Comparison of ENCODE assay signal across 1 cellular context in the genomic region with DNA sequence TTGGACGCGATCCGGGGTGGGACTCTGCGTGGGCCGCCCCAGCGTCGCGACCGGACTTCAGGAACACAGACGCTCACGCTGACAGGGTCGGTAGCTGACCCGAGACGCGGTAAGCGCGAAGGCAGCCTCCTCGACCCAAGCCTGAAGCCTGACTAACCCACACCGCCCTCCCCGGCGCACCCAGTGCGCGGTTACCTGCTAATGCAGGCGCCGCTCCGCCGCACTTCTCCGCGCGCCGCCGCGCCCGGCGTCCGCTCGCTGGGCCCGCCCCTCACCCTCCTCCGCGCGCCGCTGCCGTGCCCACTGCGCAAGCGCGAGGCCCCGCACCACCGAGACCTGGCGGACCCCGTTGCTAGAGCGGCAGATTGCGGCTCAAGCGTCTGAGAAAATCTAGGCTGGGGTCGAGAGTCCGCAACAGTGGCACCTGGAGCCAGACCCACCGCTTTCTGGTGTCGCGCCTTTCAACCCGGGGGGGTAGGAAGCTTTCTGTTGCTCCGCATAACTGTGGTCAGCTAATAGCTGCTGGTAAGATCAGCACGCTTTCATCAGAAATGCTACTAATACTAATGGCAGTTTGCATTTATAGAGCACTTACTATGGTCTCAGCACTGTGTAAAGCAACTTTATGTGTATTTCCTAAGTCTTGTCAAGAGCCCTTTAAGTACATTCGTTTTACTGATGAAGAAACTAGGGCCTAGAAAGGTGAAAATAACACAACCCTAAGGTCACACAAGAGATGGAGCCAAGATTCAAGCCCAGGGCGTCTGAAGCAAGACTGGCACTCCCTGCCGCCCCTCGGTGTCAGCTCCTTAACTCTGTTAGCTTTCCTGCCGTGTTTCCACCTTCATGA.
A peak's percentile ranks its signal among the peaks of the same experiment; 100 is the strongest.
TF ChIP-seq lines count a peak whose summit lies in the region.

A gene with protein sequence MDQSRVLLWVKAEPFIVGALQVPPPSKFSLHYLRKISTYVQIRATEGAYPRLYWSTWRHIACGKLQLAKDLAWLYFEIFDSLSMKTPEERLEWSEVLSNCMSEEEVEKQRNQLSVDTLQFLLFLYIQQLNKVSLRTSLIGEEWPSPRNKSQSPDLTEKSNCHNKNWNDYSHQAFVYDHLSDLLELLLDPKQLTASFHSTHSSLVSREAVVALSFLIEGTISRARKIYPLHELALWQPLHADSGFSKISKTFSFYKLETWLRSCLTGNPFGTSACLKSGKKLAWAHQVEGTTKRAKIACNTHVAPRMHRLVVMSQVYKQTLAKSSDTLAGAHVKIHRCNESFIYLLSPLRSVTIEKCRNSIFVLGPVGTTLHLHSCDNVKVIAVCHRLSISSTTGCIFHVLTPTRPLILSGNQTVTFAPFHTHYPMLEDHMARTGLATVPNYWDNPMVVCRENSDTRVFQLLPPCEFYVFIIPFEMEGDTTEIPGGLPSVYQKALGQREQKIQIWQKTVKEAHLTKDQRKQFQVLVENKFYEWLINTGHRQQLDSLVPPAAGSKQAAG (minus strand): TSS at position 268 of the 850 bp plus-strand sequence. CDS start 3,010 bp downstream, outside the sequence.

TF ChIP-seq in HepG2, 621 proteins besides CTCF, POLR2A, EP300 and RAD21 (continued from another document and continues in another):
- TF ChIP-seq PHF20 (CRISPR knock-in tag; IDR thresholded peaks at IDR 0.05) (peak; percentile 81), CHD4 (IDR thresholded peaks at IDR 0.05; ENCODE audit: borderline replicate concordance, low read length) (no peak), HMG20B (CRISPR knock-in tag; conservative IDR thresholded peaks at IDR 0.05) (no peak), ZNF644 (CRISPR knock-in tag; IDR thresholded peaks at IDR 0.05; ENCODE audit: low read depth) (0 out of 2 replicates have a peak, but pooled peaks have one; percentile 15), NPAS2 (CRISPR knock-in tag; IDR thresholded peaks at IDR 0.05; ENCODE audit: borderline replicate concordance) (no peak), ZNF546 (CRISPR knock-in tag; conservative IDR thresholded peaks at IDR 0.05) (0 out of 2 replicates have a peak, but pooled peaks have one; percentile 46), ZSCAN9 (CRISPR knock-in tag; IDR thresholded peaks at IDR 0.05; ENCODE audit: borderline replicate concordance) (no peak), KDM5A (IDR thresholded peaks at IDR 0.05; ENCODE audit: borderline replicate concordance, low read length) (peak; percentile 70), ZNF484 (CRISPR knock-in tag; IDR thresholded peaks at IDR 0.05; ENCODE audit: borderline replicate concordance, low read depth) (no peak; the same call in 1 of the 2 replicates), ZNF672 (CRISPR knock-in tag; IDR thresholded peaks at IDR 0.05) (no peak), ZNF549 (CRISPR knock-in tag; IDR thresholded peaks at IDR 0.05) (0 out of 2 replicates have a peak, but pooled peaks have one; percentile 42), ZNF703 (CRISPR knock-in tag; IDR thresholded peaks at IDR 0.05; ENCODE audit: borderline replicate concordance) (no peak), SALL2 (CRISPR knock-in tag; IDR thresholded peaks at IDR 0.05) (peak; percentile 88), HIVEP1 (CRISPR knock-in tag; IDR thresholded peaks at IDR 0.05) (peak; percentile 62; the same call in 1 of the 2 replicates), MEIS1 (CRISPR knock-in tag; IDR thresholded peaks at IDR 0.05; ENCODE audit: borderline replicate concordance) (peak; percentile 84; the same call in 1 of the 2 replicates), PHF21A (CRISPR knock-in tag; IDR thresholded peaks at IDR 0.05) (peak; percentile 75; the same call in 1 of the 2 replicates), KDM1A (CRISPR knock-in tag; IDR thresholded peaks at IDR 0.05) (no peak), ZNF3 (CRISPR knock-in tag; IDR thresholded peaks at IDR 0.05) (no peak), ZNF274 (CRISPR knock-in tag; IDR thresholded peaks at IDR 0.05) (peak; percentile 30), GATA4 (IDR thresholded peaks at IDR 0.05; ENCODE audit: borderline replicate concordance, low read depth) (0 out of 2 replicates have a peak, but pooled peaks have one; percentile 29), ZNF7 (CRISPR knock-in tag; IDR thresholded peaks at IDR 0.05) (no peak), JUND (CRISPR knock-in tag; IDR thresholded peaks at IDR 0.05) (no peak), ZNF30 (CRISPR knock-in tag; IDR thresholded peaks at IDR 0.05) (no peak), RFXAP (CRISPR knock-in tag; IDR thresholded peaks at IDR 0.05; ENCODE audit: borderline replicate concordance) (no peak), FOXK1 (CRISPR knock-in tag; IDR thresholded peaks at IDR 0.05; ENCODE audit: borderline replicate concordance, low read depth) (peak; percentile 59; the same call in 1 of the 2 replicates), MTF1 (CRISPR knock-in tag; IDR thresholded peaks at IDR 0.05) (no peak), ZNF225 (CRISPR knock-in tag; IDR thresholded peaks at IDR 0.05) (no peak; the same call in 1 of the 2 replicates), ZSCAN31 (CRISPR knock-in tag; IDR thresholded peaks at IDR 0.05; ENCODE audit: low read depth) (peak; percentile 81; the same call in 1 of the 2 replicates), BCL6 (CRISPR knock-in tag; IDR thresholded peaks at IDR 0.05) (no peak; the same call in none of the 2 replicates), ZNF260 (CRISPR knock-in tag; IDR thresholded peaks at IDR 0.05; ENCODE audit: borderline replicate concordance, low read depth) (no peak), ZNF776 (CRISPR knock-in tag; IDR thresholded peaks at IDR 0.05) (peak; percentile 39; the same call in 1 of the 2 replicates), ZNF44 (CRISPR knock-in tag; IDR thresholded peaks at IDR 0.05) (no peak), ZNF629 (CRISPR knock-in tag; conservative IDR thresholded peaks at IDR 0.05) (0 out of 2 replicates have a peak, but pooled peaks have one; percentile 9), SRSF1 (optimal IDR thresholded peaks at IDR 0.05; ENCODE audit: low read depth, low read length) (no peak), ZSCAN12 (CRISPR knock-in tag; IDR thresholded peaks at IDR 0.05) (no peak), TBL1XR1 (IDR thresholded peaks at IDR 0.05; ENCODE audit: borderline replicate concordance, low read length, partially characterized antibody) (peak; percentile 47), ZNF232 (CRISPR knock-in tag; IDR thresholded peaks at IDR 0.05; ENCODE audit: borderline replicate concordance) (no peak), PRMT3 (CRISPR knock-in tag; IDR thresholded peaks at IDR 0.05; ENCODE audit: borderline replicate concordance, low read depth) (peak; percentile 71; the same call in 1 of the 2 replicates), SIN3A (IDR thresholded peaks at IDR 0.05; ENCODE audit: borderline replicate concordance, low read depth, low read length) (peak; percentile 91), ZNF879 (CRISPR knock-in tag; IDR thresholded peaks at IDR 0.05) (peak; percentile 53; the same call in 1 of the 2 replicates), U2AF1 (optimal IDR thresholded peaks at IDR 0.05; ENCODE audit: low read depth, low read length) (no peak)
- TF ChIP-seq, protein P1, sequence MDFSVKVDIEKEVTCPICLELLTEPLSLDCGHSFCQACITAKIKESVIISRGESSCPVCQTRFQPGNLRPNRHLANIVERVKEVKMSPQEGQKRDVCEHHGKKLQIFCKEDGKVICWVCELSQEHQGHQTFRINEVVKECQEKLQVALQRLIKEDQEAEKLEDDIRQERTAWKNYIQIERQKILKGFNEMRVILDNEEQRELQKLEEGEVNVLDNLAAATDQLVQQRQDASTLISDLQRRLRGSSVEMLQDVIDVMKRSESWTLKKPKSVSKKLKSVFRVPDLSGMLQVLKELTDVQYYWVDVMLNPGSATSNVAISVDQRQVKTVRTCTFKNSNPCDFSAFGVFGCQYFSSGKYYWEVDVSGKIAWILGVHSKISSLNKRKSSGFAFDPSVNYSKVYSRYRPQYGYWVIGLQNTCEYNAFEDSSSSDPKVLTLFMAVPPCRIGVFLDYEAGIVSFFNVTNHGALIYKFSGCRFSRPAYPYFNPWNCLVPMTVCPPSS (IDR thresholded peaks at IDR 0.05): no peak
- TF ChIP-seq, protein P2, sequence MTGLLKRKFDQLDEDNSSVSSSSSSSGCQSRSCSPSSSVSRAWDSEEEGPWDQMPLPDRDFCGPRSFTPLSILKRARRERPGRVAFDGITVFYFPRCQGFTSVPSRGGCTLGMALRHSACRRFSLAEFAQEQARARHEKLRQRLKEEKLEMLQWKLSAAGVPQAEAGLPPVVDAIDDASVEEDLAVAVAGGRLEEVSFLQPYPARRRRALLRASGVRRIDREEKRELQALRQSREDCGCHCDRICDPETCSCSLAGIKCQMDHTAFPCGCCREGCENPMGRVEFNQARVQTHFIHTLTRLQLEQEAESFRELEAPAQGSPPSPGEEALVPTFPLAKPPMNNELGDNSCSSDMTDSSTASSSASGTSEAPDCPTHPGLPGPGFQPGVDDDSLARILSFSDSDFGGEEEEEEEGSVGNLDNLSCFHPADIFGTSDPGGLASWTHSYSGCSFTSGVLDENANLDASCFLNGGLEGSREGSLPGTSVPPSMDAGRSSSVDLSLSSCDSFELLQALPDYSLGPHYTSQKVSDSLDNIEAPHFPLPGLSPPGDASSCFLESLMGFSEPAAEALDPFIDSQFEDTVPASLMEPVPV (CRISPR knock-in tag; IDR thresholded peaks at IDR 0.05): 0 out of 2 replicates have a peak, but pooled peaks have one; percentile 69
- TF ChIP-seq, protein P3, sequence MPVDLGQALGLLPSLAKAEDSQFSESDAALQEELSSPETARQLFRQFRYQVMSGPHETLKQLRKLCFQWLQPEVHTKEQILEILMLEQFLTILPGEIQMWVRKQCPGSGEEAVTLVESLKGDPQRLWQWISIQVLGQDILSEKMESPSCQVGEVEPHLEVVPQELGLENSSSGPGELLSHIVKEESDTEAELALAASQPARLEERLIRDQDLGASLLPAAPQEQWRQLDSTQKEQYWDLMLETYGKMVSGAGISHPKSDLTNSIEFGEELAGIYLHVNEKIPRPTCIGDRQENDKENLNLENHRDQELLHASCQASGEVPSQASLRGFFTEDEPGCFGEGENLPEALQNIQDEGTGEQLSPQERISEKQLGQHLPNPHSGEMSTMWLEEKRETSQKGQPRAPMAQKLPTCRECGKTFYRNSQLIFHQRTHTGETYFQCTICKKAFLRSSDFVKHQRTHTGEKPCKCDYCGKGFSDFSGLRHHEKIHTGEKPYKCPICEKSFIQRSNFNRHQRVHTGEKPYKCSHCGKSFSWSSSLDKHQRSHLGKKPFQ (CRISPR knock-in tag; IDR thresholded peaks at IDR 0.05; ENCODE audit: insufficient replicate concordance): no peak
- TF ChIP-seq, protein P4, sequence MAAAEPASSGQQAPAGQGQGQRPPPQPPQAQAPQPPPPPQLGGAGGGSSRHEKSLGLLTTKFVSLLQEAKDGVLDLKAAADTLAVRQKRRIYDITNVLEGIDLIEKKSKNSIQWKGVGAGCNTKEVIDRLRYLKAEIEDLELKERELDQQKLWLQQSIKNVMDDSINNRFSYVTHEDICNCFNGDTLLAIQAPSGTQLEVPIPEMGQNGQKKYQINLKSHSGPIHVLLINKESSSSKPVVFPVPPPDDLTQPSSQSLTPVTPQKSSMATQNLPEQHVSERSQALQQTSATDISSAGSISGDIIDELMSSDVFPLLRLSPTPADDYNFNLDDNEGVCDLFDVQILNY (CRISPR knock-in tag; conservative IDR thresholded peaks at IDR 0.05): no peak
- TF ChIP-seq, protein P5, sequence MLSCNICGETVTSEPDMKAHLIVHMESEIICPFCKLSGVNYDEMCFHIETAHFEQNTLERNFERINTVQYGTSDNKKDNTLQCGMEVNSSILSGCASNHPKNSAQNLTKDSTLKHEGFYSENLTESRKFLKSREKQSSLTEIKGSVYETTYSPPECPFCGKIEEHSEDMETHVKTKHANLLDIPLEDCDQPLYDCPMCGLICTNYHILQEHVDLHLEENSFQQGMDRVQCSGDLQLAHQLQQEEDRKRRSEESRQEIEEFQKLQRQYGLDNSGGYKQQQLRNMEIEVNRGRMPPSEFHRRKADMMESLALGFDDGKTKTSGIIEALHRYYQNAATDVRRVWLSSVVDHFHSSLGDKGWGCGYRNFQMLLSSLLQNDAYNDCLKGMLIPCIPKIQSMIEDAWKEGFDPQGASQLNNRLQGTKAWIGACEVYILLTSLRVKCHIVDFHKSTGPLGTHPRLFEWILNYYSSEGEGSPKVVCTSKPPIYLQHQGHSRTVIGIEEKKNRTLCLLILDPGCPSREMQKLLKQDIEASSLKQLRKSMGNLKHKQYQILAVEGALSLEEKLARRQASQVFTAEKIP (CRISPR knock-in tag; IDR thresholded peaks at IDR 0.05; ENCODE audit: borderline replicate concordance): no peak
- TF ChIP-seq, protein P6, sequence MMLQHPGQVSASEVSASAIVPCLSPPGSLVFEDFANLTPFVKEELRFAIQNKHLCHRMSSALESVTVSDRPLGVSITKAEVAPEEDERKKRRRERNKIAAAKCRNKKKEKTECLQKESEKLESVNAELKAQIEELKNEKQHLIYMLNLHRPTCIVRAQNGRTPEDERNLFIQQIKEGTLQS (CRISPR knock-in tag; IDR thresholded peaks at IDR 0.05): no peak
- TF ChIP-seq, protein P7, sequence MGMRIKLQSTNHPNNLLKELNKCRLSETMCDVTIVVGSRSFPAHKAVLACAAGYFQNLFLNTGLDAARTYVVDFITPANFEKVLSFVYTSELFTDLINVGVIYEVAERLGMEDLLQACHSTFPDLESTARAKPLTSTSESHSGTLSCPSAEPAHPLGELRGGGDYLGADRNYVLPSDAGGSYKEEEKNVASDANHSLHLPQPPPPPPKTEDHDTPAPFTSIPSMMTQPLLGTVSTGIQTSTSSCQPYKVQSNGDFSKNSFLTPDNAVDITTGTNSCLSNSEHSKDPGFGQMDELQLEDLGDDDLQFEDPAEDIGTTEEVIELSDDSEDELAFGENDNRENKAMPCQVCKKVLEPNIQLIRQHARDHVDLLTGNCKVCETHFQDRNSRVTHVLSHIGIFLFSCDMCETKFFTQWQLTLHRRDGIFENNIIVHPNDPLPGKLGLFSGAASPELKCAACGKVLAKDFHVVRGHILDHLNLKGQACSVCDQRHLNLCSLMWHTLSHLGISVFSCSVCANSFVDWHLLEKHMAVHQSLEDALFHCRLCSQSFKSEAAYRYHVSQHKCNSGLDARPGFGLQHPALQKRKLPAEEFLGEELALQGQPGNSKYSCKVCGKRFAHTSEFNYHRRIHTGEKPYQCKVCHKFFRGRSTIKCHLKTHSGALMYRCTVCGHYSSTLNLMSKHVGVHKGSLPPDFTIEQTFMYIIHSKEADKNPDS (CRISPR knock-in tag; IDR thresholded peaks at IDR 0.05): no peak
- TF ChIP-seq, protein P8, sequence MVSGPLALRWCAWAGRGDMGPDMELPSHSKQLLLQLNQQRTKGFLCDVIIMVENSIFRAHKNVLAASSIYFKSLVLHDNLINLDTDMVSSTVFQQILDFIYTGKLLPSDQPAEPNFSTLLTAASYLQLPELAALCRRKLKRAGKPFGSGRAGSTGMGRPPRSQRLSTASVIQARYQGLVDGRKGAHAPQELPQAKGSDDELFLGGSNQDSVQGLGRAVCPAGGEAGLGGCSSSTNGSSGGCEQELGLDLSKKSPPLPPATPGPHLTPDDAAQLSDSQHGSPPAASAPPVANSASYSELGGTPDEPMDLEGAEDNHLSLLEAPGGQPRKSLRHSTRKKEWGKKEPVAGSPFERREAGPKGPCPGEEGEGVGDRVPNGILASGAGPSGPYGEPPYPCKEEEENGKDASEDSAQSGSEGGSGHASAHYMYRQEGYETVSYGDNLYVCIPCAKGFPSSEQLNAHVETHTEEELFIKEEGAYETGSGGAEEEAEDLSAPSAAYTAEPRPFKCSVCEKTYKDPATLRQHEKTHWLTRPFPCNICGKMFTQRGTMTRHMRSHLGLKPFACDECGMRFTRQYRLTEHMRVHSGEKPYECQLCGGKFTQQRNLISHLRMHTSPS (CRISPR knock-in tag; IDR thresholded peaks at IDR 0.05; ENCODE audit: low read depth): 0 out of 2 replicates have a peak, but pooled peaks have one; percentile 34
